7 cellular contexts compared by ENCODE assay signal in the genomic region with DNA sequence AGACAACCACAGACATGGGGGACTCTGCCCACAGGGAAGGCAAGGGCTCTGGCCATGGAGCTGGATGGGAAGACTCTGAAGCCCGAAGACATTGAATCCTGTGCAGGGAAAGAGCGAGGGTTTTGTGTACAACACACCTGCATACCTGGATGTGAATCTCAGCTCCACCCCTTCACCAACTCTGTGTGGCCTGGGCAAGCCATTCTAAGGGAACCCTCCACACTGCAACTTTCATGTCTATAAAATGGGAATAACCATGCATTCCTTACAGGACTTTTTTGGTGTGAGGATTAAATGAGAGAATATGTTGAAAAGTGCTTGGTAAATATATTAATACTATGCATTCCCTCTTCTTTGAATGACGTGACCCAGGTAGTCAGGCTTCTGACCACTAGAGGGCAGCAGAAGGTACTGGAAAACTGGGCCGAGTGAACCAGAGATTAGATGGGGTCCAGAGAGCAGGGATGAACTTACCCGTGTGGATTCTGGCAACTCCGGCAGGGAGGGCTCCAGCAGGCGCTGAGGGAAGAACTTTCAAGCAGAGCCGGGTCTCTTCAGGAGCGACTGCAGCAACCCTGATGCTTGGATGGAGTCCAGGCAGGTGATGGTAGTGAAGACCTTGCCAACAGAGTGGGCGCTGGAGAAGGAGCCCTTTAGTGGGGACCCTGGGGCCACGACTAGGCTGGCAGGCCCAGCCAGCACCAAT. TPM values are rescaled to one million over a fixed set of nuclear protein-coding genes. Genes with fewer than 3 reads are reported as not detected.
DNase-seq lines count a peak whose midpoint lies in the region; ATAC-seq and TF ChIP-seq lines count a peak whose summit lies in the region.

No MANE protein-coding gene starts in this region.

- peak overlapping the region in 1 of 8 donors; percentile 56 for H3K4me3 Mint-ChIP-seq in naive B cell
- no peak overlapping the region for H3K4me3 Mint-ChIP-seq in stimulated activated memory B cell treated with anti-CD40 and anti-IgM and Interleukin-4, amounts not matched to agents 10 μg/mL and 1 μg/mL and 100 μg/mL, for 72 hours

- H3K27ac Mint-ChIP-seq in naive B cell = no peak overlapping the region
- H3K27ac Mint-ChIP-seq in stimulated activated memory B cell treated with anti-CD40 and anti-IgM and Interleukin-4, amounts not matched to agents 10 μg/mL and 1 μg/mL and 100 μg/mL, for 72 hours = peak overlapping the region; percentile 1

- H3K27ac ChIP-seq in HUES6 (ENCODE audit: low read depth, low read length) = peak overlapping the region; percentile 46; the same call in 1 of the 2 replicates
- H3K27ac ChIP-seq in esophagus muscularis mucosa (replicated peaks in 1 of 4) = no peak overlapping the region

- H3K9me3 Mint-ChIP-seq in naive B cell = no peaks in the 10 kb centered on the region
- H3K9me3 Mint-ChIP-seq in stimulated activated memory B cell treated with anti-CD40 and anti-IgM and Interleukin-4, amounts not matched to agents 10 μg/mL and 1 μg/mL and 100 μg/mL, for 72 hours = no peaks in the 10 kb centered on the region

- H3K9me3 ChIP-seq in HUES6 (ENCODE audit: control insufficient read depth, insufficient read depth, low read depth, low read length) (no peaks in the 10 kb centered on the region), NT2/D1 (ENCODE audit: insufficient read depth, low read length) (no peaks in the 10 kb centered on the region), esophagus muscularis mucosa (no peaks in the 10 kb centered on the region)

- H3K4me3 ChIP-seq in HUES6 (ENCODE audit: low read depth, low read length) (peak overlapping the region; percentile 20; the same call in 1 of the 2 replicates), NT2/D1 (ENCODE audit: insufficient read length, low read depth) (peak overlapping the region; percentile 61), esophagus muscularis mucosa (no peak overlapping the region)

- no peak for TF ChIP-seq EP300 in esophagus muscularis mucosa (IDR thresholded peaks at IDR 0.05)

- DNase-seq in NT2/D1 (ENCODE audit: low read depth, low spot score) = peak; percentile 82
- peak; percentile 63 for DNase-seq in activated T-cell treated with anti-CD3 and anti-CD28 coated beads for 4 hours
- DNase-seq in esophagus muscularis mucosa (ENCODE audit: extremely low spot score) = no peak
- peak; percentile 42 for DNase-seq in naive B cell

- H3K36me3 Mint-ChIP-seq in naive B cell = peaks cover 3 to 4% of the 10 kb centered on the region in 2 donors
- peaks cover 15% of the 10 kb centered on the region for H3K36me3 Mint-ChIP-seq in stimulated activated memory B cell treated with anti-CD40 and anti-IgM and Interleukin-4, amounts not matched to agents 10 μg/mL and 1 μg/mL and 100 μg/mL, for 72 hours

- no peaks in the 10 kb centered on the region for H3K27me3 Mint-ChIP-seq in naive B cell
- no peaks in the 10 kb centered on the region for H3K27me3 Mint-ChIP-seq in stimulated activated memory B cell treated with anti-CD40 and anti-IgM and Interleukin-4, amounts not matched to agents 10 μg/mL and 1 μg/mL and 100 μg/mL, for 72 hours

- WGBS in esophagus muscularis mucosa = 11% methylated on average over 5 of the region's 11 CpGs

- peaks cover 52% of the 10 kb centered on the region for H3K4me1 ChIP-seq in HUES6 (ENCODE audit: control insufficient read depth, insufficient read depth, low read length)
- H3K4me1 ChIP-seq in NT2/D1 (ENCODE audit: insufficient read depth, insufficient read length) = peaks cover 36% of the 10 kb centered on the region
- H3K4me1 ChIP-seq in esophagus muscularis mucosa = peaks cover 0 to 12% (median 2%) of the 10 kb centered on the region in 4 donors

- H3K9ac ChIP-seq in HUES6 (ENCODE audit: low read length) = peak overlapping the region; percentile 23
- peak overlapping the region; percentile 82 for H3K9ac ChIP-seq in NT2/D1 (ENCODE audit: insufficient read length, low read depth)

- no peak for TF ChIP-seq POLR2A in esophagus muscularis mucosa (IDR thresholded peaks at IDR 0.05; ENCODE audit: low read depth)

- intact Hi-C loops in esophagus muscularis mucosa (cut with DNase I) = loop anchor here (1.0 to 5.0 kb wide), 2 partner anchors 108 to 126 kb away; no protein-coding TSS in a partner anchor

- H3K4me1 Mint-ChIP-seq in naive B cell = peaks cover 4 to 7% (median 6%) of the 10 kb centered on the region in 3 donors
- peaks cover 14% of the 10 kb centered on the region for H3K4me1 Mint-ChIP-seq in stimulated activated memory B cell treated with anti-CD40 and anti-IgM and Interleukin-4, amounts not matched to agents 10 μg/mL and 1 μg/mL and 100 μg/mL, for 72 hours

- H3K27me3 ChIP-seq in HUES6 (ENCODE audit: control insufficient read depth, insufficient read depth, low read length) (no peaks in the 10 kb centered on the region), NT2/D1 (ENCODE audit: insufficient read depth, insufficient read length) (no peaks in the 10 kb centered on the region), esophagus muscularis mucosa (no peaks in the 10 kb centered on the region)

- H3K36me3 ChIP-seq in HUES6 (ENCODE audit: control insufficient read depth, insufficient read depth, low read length) (peaks cover 37% of the 10 kb centered on the region), NT2/D1 (ENCODE audit: insufficient read depth, insufficient read length, low read length) (peaks cover 48% of the 10 kb centered on the region), esophagus muscularis mucosa (peaks cover 13 to 40% (median 34%) of the 10 kb centered on the region in 4 donors)

- peak; percentile 76 to 87 (median 77) for TF ChIP-seq CTCF in esophagus muscularis mucosa (IDR thresholded peaks at IDR 0.05)

- ATAC-seq in GM18498 (IDR thresholded peaks at IDR 0.05; ENCODE audit: unreplicated experiment) (peak; percentile 52), naive B cell (ENCODE audit: low read depth in 2 of 2) (peak; percentile 35 to 66)
- ATAC-seq in stimulated activated memory B cell treated with anti-CD40 and anti-IgM and Interleukin-4, amounts not matched to agents 10 μg/mL and 1 μg/mL and 100 μg/mL, for 72 hours = peak; percentile 60

RNA-seq across cellular contexts. Expression of a gene that starts 0.9 kb away (rescaled TPM):
- 1 to 10 TPM in 2 of 4 donors, under 1 TPM in 1, not detected in 1; 0.17 to 2.9 (median 1.2) TPM for total RNA-seq in esophagus muscularis mucosa
- under 1 TPM in 1 of 6 donors, not detected in 5; 0.30 TPM for polyA plus RNA-seq in naive B cell (ENCODE audit: low read depth in 6 of 6)

RNA-seq across cellular contexts. Expression of a gene that starts 27.0 kb away (rescaled TPM):
- 10 to 100 TPM; 33.0 to 49.0 (median 44.0) TPM for total RNA-seq in esophagus muscularis mucosa
- 10 to 100 TPM; 28.2 to 50.0 (median 34.7) TPM for polyA plus RNA-seq in naive B cell (ENCODE audit: low read depth in 6 of 6)

RNA-seq across cellular contexts. Expression of a gene that starts 54.2 kb away (rescaled TPM):
- 10 to 100 TPM; 30.7 to 46.1 (median 32.4) TPM for total RNA-seq in esophagus muscularis mucosa
- polyA plus RNA-seq in naive B cell (ENCODE audit: low read depth in 6 of 6) = 10 to 100 TPM; 16.4 to 33.2 (median 24.4) TPM

Comparison
In these comparisons a context has a peak if more than half of its experiments do, and no peak if none do; other contexts are left out.
1. H3K4me3 ChIP-seq: peak in HUES6 (single experiment) and NT2/D1 (single experiment); none in esophagus muscularis mucosa (0 of 4).
2. Peak in every context shown above with its lines, with median percentiles within 50 percentile points of each other: ATAC-seq.